Comparison of ENCODE assay signal across 20 cellular contexts in genomic region chr18:54740146-54740844, GRCh38.
DNase-seq lines count a peak whose midpoint lies in the region; ATAC-seq, FAIRE-seq and TF ChIP-seq lines count a peak whose summit lies in the region.
"Had no signal": no experiment of that assay in that cellular context is flagged by ENCODE, and none has a peak within 500 bp of the region (broad histone marks: within the 10 kb centered on the region; RNA-seq: fewer than 3 reads in every experiment).

No MANE protein-coding gene starts in this region.

- H2AFZ ChIP-seq in OCI-LY7 (ENCODE audit: low read length) = no peak overlapping the region

- TF ChIP-seq CTCF in nephron (IDR thresholded peaks at IDR 0.05; ENCODE audit: unreplicated experiment in 3 of 3) = no peak
- TF ChIP-seq CTCF in OCI-LY7 (conservative IDR thresholded peaks at IDR 0.05; ENCODE audit: low read length) = no peak

- H3K27me3 ChIP-seq in naive thymus-derived CD4-positive, alpha-beta T cell (ENCODE audit: control insufficient read depth in 2 of 2, insufficient read depth in 2 of 2, low read length in 2 of 2) = no peaks in the 10 kb centered on the region
- H3K27me3 ChIP-seq: BE2C, SJCRH30 had no signal

- no peaks in the 10 kb centered on the region for H3K9me3 Mint-ChIP-seq in nephron
- H3K9me3 Mint-ChIP-seq in natural killer cell treated with Interleukin-12 subunit alpha and Interleukin-12 subunit beta and Interleukin-15 and Interleukin-18, amount 100 ng/mL, for 72 hours = no peaks in the 10 kb centered on the region
- H3K9me3 Mint-ChIP-seq in naive thymus-derived CD4-positive, alpha-beta T cell = peaks cover 0 to 4% (median 0%) of the 10 kb centered on the region in 11 donors

- H3K9me3 ChIP-seq in OCI-LY7 (ENCODE audit: low read length) = no peaks in the 10 kb centered on the region
- no peaks in the 10 kb centered on the region for H3K9me3 ChIP-seq in naive thymus-derived CD4-positive, alpha-beta T cell (ENCODE audit: control insufficient read depth in 2 of 3, low read length in 3 of 3)
- H3K9me3 ChIP-seq: BE2C, SJCRH30 had no signal

- no peak for ATAC-seq in natural killer cell treated with Interleukin-12 subunit alpha and Interleukin-12 subunit beta and Interleukin-15 and Interleukin-18, amount 100 ng/mL, for 72 hours
- no peak for ATAC-seq in naive thymus-derived CD4-positive, alpha-beta T cell
- ATAC-seq: activated T-cell treated with anti-CD3 and anti-CD28 coated beads, Interleukin-2, amount 50 U/mL, for 72 hours had no signal

- H3K4me3 Mint-ChIP-seq in nephron = no peak overlapping the region
- H3K4me3 Mint-ChIP-seq in natural killer cell treated with Interleukin-12 subunit alpha and Interleukin-12 subunit beta and Interleukin-15 and Interleukin-18, amount 100 ng/mL, for 72 hours = no peak overlapping the region
- H3K4me3 Mint-ChIP-seq in naive thymus-derived CD4-positive, alpha-beta T cell = no peak overlapping the region
- H3K4me3 Mint-ChIP-seq: activated T-cell treated with anti-CD3 and anti-CD28 coated beads, Interleukin-2, amount 50 U/mL, for 72 hours; mesothelial cell of epicardium had no signal

- POLR2A ChIA-PET in OCI-LY7 (lab: Charles Lee) = no interaction called here
- POLR2A ChIA-PET in naive thymus-derived CD4-positive, alpha-beta T cell (lab: Charles Lee) = no interaction called here

- no peak overlapping the region for H3K27ac ChIP-seq in OCI-LY7 (ENCODE audit: low read depth, low read length, poor library complexity, severe bottlenecking)
- no peak overlapping the region for H3K27ac ChIP-seq in naive thymus-derived CD4-positive, alpha-beta T cell (ENCODE audit: low read depth, low read length)
- H3K27ac ChIP-seq: KMS-11, SJCRH30, skin epidermis had no signal

- BruUV-seq in OCI-LY7 (replicated peaks; lab: Mats Ljungman, UMichigan) = no TSS peak

- intact Hi-C loops in OCI-LY7 (cut with micrococcal nuclease; ENCODE audit: unreplicated experiment) = no loop called here
- intact Hi-C loops in naive thymus-derived CD4-positive, alpha-beta T cell (cut with micrococcal nuclease) = no loop called here

- H3K4me1 Mint-ChIP-seq in nephron = peaks cover 33% of the 10 kb centered on the region
- no peaks in the 10 kb centered on the region for H3K4me1 Mint-ChIP-seq in natural killer cell treated with Interleukin-12 subunit alpha and Interleukin-12 subunit beta and Interleukin-15 and Interleukin-18, amount 100 ng/mL, for 72 hours (ENCODE audit: low read depth in 2 of 2)
- no peaks in the 10 kb centered on the region for H3K4me1 Mint-ChIP-seq in naive thymus-derived CD4-positive, alpha-beta T cell
- H3K4me1 Mint-ChIP-seq: mesothelial cell of epicardium had no signal

- no peak for FAIRE-seq in frontal cortex (lab: Jason Lieb, UNC)
- FAIRE-seq: H1 had no signal

- no peaks in the 10 kb centered on the region for H4K20me1 ChIP-seq in OCI-LY7 (ENCODE audit: insufficient read depth, low read length)

- DNase-seq in DMS53 treated with DMSO at 0.1 percent for 48 hours (lab: John Stamatoyannopoulos, UW; ENCODE audit: unreplicated experiment) = peak; percentile 59
- DNase-seq in NCI-H226 = peak; percentile 18
- peak; percentile 35 for DNase-seq in dedifferentiated amniotic fluid mesenchymal stem cell (ENCODE audit: extremely low spot score)
- no peak for DNase-seq in natural killer cell treated with Interleukin-12 subunit alpha and Interleukin-12 subunit beta and Interleukin-15 and Interleukin-18, amount 100 ng/mL, for 72 hours (ENCODE audit: low spot score)
- DNase-seq in frontal cortex (ENCODE audit: low spot score in 2 of 2) = no peak
- DNase-seq in OCI-LY7 (ENCODE audit: low spot score) = no peak
- DNase-seq in naive thymus-derived CD4-positive, alpha-beta T cell = no peak
- DNase-seq: activated CD4-positive, alpha-beta T cell treated with anti-CD3 and anti-CD28 coated beads, Interleukin-2, amount 50 U/mL, for 4 hours; activated T-cell treated with anti-CD3 and anti-CD28 coated beads, Interleukin-2, amount 50 U/mL, for 72 hours; BE2C; DMS 273 treated with DMSO at 0.1 percent for 48 hours; NCI-H1436 treated with DMSO at 0.1 percent for 48 hours; NCI-H345; SJCRH30; stimulated activated naive CD4-positive, alpha-beta T cell treated with Interleukin-2 at 50 U/mL for 16 hours had no signal

- no peaks in the 10 kb centered on the region for H3K4me1 ChIP-seq in OCI-LY7 (ENCODE audit: insufficient read depth, low read length, poor library complexity, severe bottlenecking)
- H3K4me1 ChIP-seq in naive thymus-derived CD4-positive, alpha-beta T cell (ENCODE audit: control insufficient read depth in 2 of 2, insufficient read depth in 2 of 2, low read length in 2 of 2) = no peaks in the 10 kb centered on the region
- H3K4me1 ChIP-seq: BE2C, SJCRH30 had no signal

- no peaks in the 10 kb centered on the region for H3K79me2 ChIP-seq in OCI-LY7 (ENCODE audit: insufficient read depth, low read depth, low read length)

- H3K4me3 ChIP-seq in OCI-LY7 (ENCODE audit: low read depth, low read length, poor library complexity, severe bottlenecking) = no peak overlapping the region
- H3K4me3 ChIP-seq in naive thymus-derived CD4-positive, alpha-beta T cell (ENCODE audit: low read length) = no peak overlapping the region
- H3K4me3 ChIP-seq: SJCRH30, skin epidermis had no signal

- no peak overlapping the region for H3K4me2 ChIP-seq in OCI-LY7 (ENCODE audit: low read length)
- H3K4me2 ChIP-seq: KMS-11 had no signal

- H3K27me3 Mint-ChIP-seq in nephron (ENCODE audit: low read depth) = no peaks in the 10 kb centered on the region
- peaks cover 0 to 7% of the 10 kb centered on the region in 2 donors for H3K27me3 Mint-ChIP-seq in natural killer cell treated with Interleukin-12 subunit alpha and Interleukin-12 subunit beta and Interleukin-15 and Interleukin-18, amount 100 ng/mL, for 72 hours
- peaks cover 0 to 19% (median 0%) of the 10 kb centered on the region in 5 donors for H3K27me3 Mint-ChIP-seq in naive thymus-derived CD4-positive, alpha-beta T cell

- H3K36me3 ChIP-seq in OCI-LY7 (ENCODE audit: insufficient read depth, low read length) = no peaks in the 10 kb centered on the region
- H3K36me3 ChIP-seq in naive thymus-derived CD4-positive, alpha-beta T cell (ENCODE audit: control insufficient read depth in 2 of 3, insufficient read depth in 3 of 3, low read length in 3 of 3) = no peaks in the 10 kb centered on the region
- H3K36me3 ChIP-seq: BE2C, SJCRH30 had no signal

- no peaks in the 10 kb centered on the region for H3K36me3 Mint-ChIP-seq in nephron (ENCODE audit: low read depth)
- H3K36me3 Mint-ChIP-seq in natural killer cell treated with Interleukin-12 subunit alpha and Interleukin-12 subunit beta and Interleukin-15 and Interleukin-18, amount 100 ng/mL, for 72 hours = no peaks in the 10 kb centered on the region
- peaks cover 0 to 3% (median 0%) of the 10 kb centered on the region in 5 donors for H3K36me3 Mint-ChIP-seq in naive thymus-derived CD4-positive, alpha-beta T cell
- H3K36me3 Mint-ChIP-seq: mesothelial cell of epicardium had no signal

- H3K9me2 ChIP-seq in OCI-LY7 (ENCODE audit: insufficient read depth, low read length) = no peaks in the 10 kb centered on the region

- H3K27ac Mint-ChIP-seq in nephron = peak overlapping the region in 2 of 3 experiments; percentile 18 to 59
- no peak overlapping the region for H3K27ac Mint-ChIP-seq in natural killer cell treated with Interleukin-12 subunit alpha and Interleukin-12 subunit beta and Interleukin-15 and Interleukin-18, amount 100 ng/mL, for 72 hours
- H3K27ac Mint-ChIP-seq in naive thymus-derived CD4-positive, alpha-beta T cell = no peak overlapping the region
- H3K27ac Mint-ChIP-seq: activated T-cell treated with anti-CD3 and anti-CD28 coated beads, Interleukin-2, amount 50 U/mL, for 72 hours; mesothelial cell of epicardium had no signal

- CTCF ChIA-PET in OCI-LY7 (lab: Charles Lee; ENCODE audit: unreplicated experiment) = no interaction called here
- CTCF ChIA-PET in naive thymus-derived CD4-positive, alpha-beta T cell (lab: Charles Lee) = no interaction called here

Comparison
In these comparisons a context has a peak if more than half of its experiments do, and no peak if none do; other contexts are left out.
1. DNase-seq: peak in DMS53 treated with DMSO at 0.1 percent for 48 hours (single experiment), NCI-H226 (single experiment) and dedifferentiated amniotic fluid mesenchymal stem cell (single experiment); none in natural killer cell treated with Interleukin-12 subunit alpha and Interleukin-12 subunit beta and Interleukin-15 and Interleukin-18, amount 100 ng/mL, for 72 hours (single experiment), frontal cortex (0 of 2), OCI-LY7 (single experiment) and naive thymus-derived CD4-positive, alpha-beta T cell (0 of 9).
2. H3K27ac Mint-ChIP-seq: peak in nephron (2 of 3); none in natural killer cell treated with Interleukin-12 subunit alpha and Interleukin-12 subunit beta and Interleukin-15 and Interleukin-18, amount 100 ng/mL, for 72 hours (0 of 2) and naive thymus-derived CD4-positive, alpha-beta T cell (0 of 9).